ENCODE assay signal across 8 cellular contexts in genomic region chr22:21628386-21629261, GRCh38. TPM values are rescaled to one million over a fixed set of nuclear protein-coding genes. Genes with fewer than 3 reads are reported as not detected.
DNase-seq lines count a peak whose midpoint lies in the region; ATAC-seq, FAIRE-seq and TF ChIP-seq lines count a peak whose summit lies in the region.

No MANE protein-coding gene starts in this region.

- intact Hi-C loops in Panc1 (cut with micrococcal nuclease; ENCODE audit: unreplicated experiment): no loop called here

- H3K79me2 ChIP-seq in fibroblast of lung (ENCODE audit: control insufficient read depth, insufficient read depth, low read length): peaks cover 7% of the 10 kb centered on the region

- H3K4me2 ChIP-seq in fibroblast of lung (ENCODE audit: extremely low read depth, insufficient read depth, low read length): peak overlapping the region; percentile 88

- H3K27ac ChIP-seq in Panc1 (ENCODE audit: low read length) (peak overlapping the region; percentile 88), fibroblast of lung (ENCODE audit: insufficient read depth, low read length) (peak overlapping the region; percentile 85)

- in situ Hi-C loops in Panc1 (cut with HindIII; ENCODE audit: low pct_unique_long_range_greater_than_20kb, low sequenced_read_pairs): no loop called here

- no peak for TF ChIP-seq CTCF in Panc1 (IDR thresholded peaks at IDR 0.05)
- no peak for TF ChIP-seq CTCF in fibroblast of lung (conservative IDR thresholded peaks at IDR 0.05 in 1 of 2, IDR thresholded peaks at IDR 0.05 in 1 of 2; ENCODE audit: low read depth in 1 of 2, low read length in 2 of 2)
- no peak for TF ChIP-seq CTCF in progenitor cell of endocrine pancreas (IDR thresholded peaks at IDR 0.05; ENCODE audit: unreplicated experiment)

- peaks cover 12% of the 10 kb centered on the region for H3K36me3 Mint-ChIP-seq in progenitor cell of endocrine pancreas (ENCODE audit: insufficient read depth)

- H3K4me1 Mint-ChIP-seq in progenitor cell of endocrine pancreas (ENCODE audit: low read depth): peaks cover 2% of the 10 kb centered on the region

- peak overlapping the region; percentile 87 for H3K4me3 Mint-ChIP-seq in progenitor cell of endocrine pancreas (ENCODE audit: low read depth)

- H3K9ac ChIP-seq in fibroblast of lung (ENCODE audit: insufficient read depth, low read length): no peak overlapping the region

- CTCF ChIA-PET in Panc1 (lab: Charles Lee): interaction anchor here (0.6 to 1.7 kb wide), 5 partner anchors 11 to 728 kb away, joined by 3 to 12 read pairs (median 4); partner anchors contain the start of gene SDF2L1

- H2AFZ ChIP-seq in fibroblast of lung (ENCODE audit: low read length): no peak overlapping the region

- DNase-seq in Panc1 (ENCODE audit: low read depth, low spot score) (no peak), fibroblast of lung (ENCODE audit: low read depth in 2 of 2) (no peak), progenitor cell of endocrine pancreas (ENCODE audit: low spot score, unreplicated experiment) (no peak), GM19239 (ENCODE audit: insufficient read length, low spot score) (no peak), NCI-H2227 treated with DMSO at 0.1 percent for 48 hours (lab: John Stamatoyannopoulos, UW) (no peak), NCI-H187 treated with DMSO at 0.1 percent for 48 hours (lab: John Stamatoyannopoulos, UW) (no peak)

- H3K9me3 ChIP-seq in Panc1 (ENCODE audit: control insufficient read depth, insufficient read depth, low read depth, low read length) (no peaks in the 10 kb centered on the region), fibroblast of lung (ENCODE audit: control insufficient read depth, insufficient read depth, low read depth, low read length) (no peaks in the 10 kb centered on the region)

- H3K27me3 Mint-ChIP-seq in progenitor cell of endocrine pancreas: no peaks in the 10 kb centered on the region

- ATAC-seq in GM19455 (IDR thresholded peaks at IDR 0.05; ENCODE audit: unreplicated experiment): peak; percentile 8
- ATAC-seq in Panc1: peak; percentile 14
- ATAC-seq in HG03139 (IDR thresholded peaks at IDR 0.05; ENCODE audit: unreplicated experiment): no peak

- H3K4me3 ChIP-seq in Panc1 (ENCODE audit: low read depth in 2 of 2, low read length in 2 of 2) (peak overlapping the region; percentile 65 to 86), fibroblast of lung (replicated peaks in 1 of 4; ENCODE audit: control extremely low read depth in 1 of 4, insufficient read depth in 1 of 4, low read depth in 3 of 4, low read length in 4 of 4) (peak overlapping the region; percentile 74 to 91 (median 91))

- FAIRE-seq in GM19239 (lab: Jason Lieb, UNC): no peak

- no TSS peak for BruUV-seq in Panc1 (replicated peaks; lab: Mats Ljungman, UMichigan)

- POLR2A ChIA-PET in Panc1 (lab: Charles Lee): interaction anchor here (0.6 to 0.7 kb wide), 2 partner anchors 18 to 72 kb away, joined by 3 to 5 read pairs; no protein-coding TSS in a partner anchor

- no peaks in the 10 kb centered on the region for H3K27me3 ChIP-seq in Panc1 (ENCODE audit: control insufficient read depth, insufficient read depth, low read length)
- no peaks in the 10 kb centered on the region for H3K27me3 ChIP-seq in fibroblast of lung (ENCODE audit: control insufficient read depth, insufficient read depth, low read length)

- no peaks in the 10 kb centered on the region for H3K36me3 ChIP-seq in Panc1 (ENCODE audit: control insufficient read depth, insufficient read depth, low read length)
- H3K36me3 ChIP-seq in fibroblast of lung (ENCODE audit: control insufficient read depth, insufficient read depth, low read length): peaks cover 10% of the 10 kb centered on the region

- H3K27ac Mint-ChIP-seq in progenitor cell of endocrine pancreas: peak overlapping the region; percentile 94

- peaks cover 23% of the 10 kb centered on the region for H3K4me1 ChIP-seq in Panc1 (ENCODE audit: control insufficient read depth, insufficient read depth, low read length)
- no peaks in the 10 kb centered on the region for H3K4me1 ChIP-seq in fibroblast of lung (ENCODE audit: control insufficient read depth, extremely low read depth, insufficient read depth, low read length)

- no peaks in the 10 kb centered on the region for H4K20me1 ChIP-seq in fibroblast of lung (ENCODE audit: control insufficient read depth, extremely low read depth, insufficient read depth, low read length)

- no peaks in the 10 kb centered on the region for H3K9me3 Mint-ChIP-seq in progenitor cell of endocrine pancreas (ENCODE audit: low read depth)

RNA-seq across cellular contexts. Expression of gene YDJC, which starts 1.2 kb away (rescaled TPM):
- total RNA-seq in Panc1 (2021; ENCODE audit: unreplicated experiment) (60.6 TPM), fibroblast of lung (7.4 and 10.4 TPM in 2 replicates), progenitor cell of endocrine pancreas (19.0 and 21.4 TPM in 2 replicates)
- polyA plus RNA-seq in Panc1 (2012; ENCODE audit: insufficient read length): 73.2 TPM
- 4.7 and 5.7 TPM in 2 replicates for polyA plus RNA-seq in fibroblast of lung
- 10.6 and 16.0 TPM in 2 replicates for polyA plus RNA-seq in fibroblast of lung (2012)
- 8.0 and 13.5 TPM in 2 replicates for polyA minus RNA-seq in fibroblast of lung (ENCODE audit: low replicate concordance)

RNA-seq across cellular contexts. Expression of gene CCDC116, which starts 3.9 kb away (rescaled TPM):
- total RNA-seq in Panc1 (2021; ENCODE audit: unreplicated experiment): not detected
- 0.17 TPM for polyA plus RNA-seq in Panc1 (2012; ENCODE audit: insufficient read length)
- total RNA-seq in fibroblast of lung: under 0.01 and 0.17 TPM in 2 replicates
- polyA plus RNA-seq in fibroblast of lung: 0.03 and 0.06 TPM in 2 replicates
- 0.10 TPM in 1 of 2 replicates, not detected in the other for polyA plus RNA-seq in fibroblast of lung (2012)
- polyA minus RNA-seq in fibroblast of lung (ENCODE audit: low replicate concordance): not detected in 2 replicates
- 1.3 and 1.4 TPM in 2 replicates for total RNA-seq in progenitor cell of endocrine pancreas

RNA-seq across cellular contexts. Expression of gene SDF2L1, which starts 13.5 kb away (rescaled TPM):
- total RNA-seq in Panc1 (2021; ENCODE audit: unreplicated experiment): 66.0 TPM
- polyA plus RNA-seq in Panc1 (2012; ENCODE audit: insufficient read length): 101 TPM
- total RNA-seq in fibroblast of lung: 13.2 and 14.6 TPM in 2 replicates
- polyA plus RNA-seq in fibroblast of lung: 12.0 and 17.2 TPM in 2 replicates
- polyA plus RNA-seq in fibroblast of lung (2012): 34.7 and 78.1 TPM in 2 replicates
- polyA minus RNA-seq in fibroblast of lung (ENCODE audit: low replicate concordance): 20.7 and 22.4 TPM in 2 replicates
- total RNA-seq in progenitor cell of endocrine pancreas: 27.0 and 28.2 TPM in 2 replicates

RNA-seq across cellular contexts. Expression of gene PPIL2, which starts 37.2 kb away (rescaled TPM):
- total RNA-seq in Panc1 (2021; ENCODE audit: unreplicated experiment) (40.0 TPM), fibroblast of lung (14.9 and 18.3 TPM in 2 replicates), progenitor cell of endocrine pancreas (46.7 and 49.2 TPM in 2 replicates)
- 39.3 TPM for polyA plus RNA-seq in Panc1 (2012; ENCODE audit: insufficient read length)
- 25.5 and 35.3 TPM in 2 replicates for polyA plus RNA-seq in fibroblast of lung
- polyA plus RNA-seq in fibroblast of lung (2012): 27.8 and 34.0 TPM in 2 replicates
- polyA minus RNA-seq in fibroblast of lung (ENCODE audit: low replicate concordance): 47.2 and 51.1 TPM in 2 replicates
